8 cellular contexts compared by ENCODE assay signal in genomic region chr6:116564921-116565872, GRCh38. TPM values are rescaled to one million over a fixed set of nuclear protein-coding genes. Genes with fewer than 3 reads are reported as not detected.
A peak's percentile ranks its signal among the peaks of the same experiment; 100 is the strongest.
DNase-seq lines count a peak whose midpoint lies in the region; FAIRE-seq and TF ChIP-seq lines count a peak whose summit lies in the region.

No MANE protein-coding gene starts in this region.

- peak overlapping the region; percentile 73 for H3K9ac ChIP-seq in adipocyte (ENCODE audit: low read length)
- no peak overlapping the region for H3K9ac ChIP-seq in keratinocyte (ENCODE audit: control insufficient read depth, extremely low read depth, insufficient read depth, low read length)

- dilution Hi-C loops in keratinocyte (cut with MboI; ENCODE audit: extremely low pct_ligation_motif_present, low sequenced_read_pairs): no loop called here

- H3K4me2 ChIP-seq in keratinocyte (ENCODE audit: control insufficient read depth, extremely low read depth, insufficient read depth, low read depth, low read length): peak overlapping the region; percentile 11

- peak overlapping the region; percentile 44 for H2AFZ ChIP-seq in keratinocyte (ENCODE audit: control insufficient read depth, low read length)

- H3K4me3 Mint-ChIP-seq in stimulated activated naive CD8-positive, alpha-beta T cell treated with anti-CD3 and anti-CD28 coated beads, Interleukin-15, Interleukin-2, amounts not matched to agents 100 ng/mL and 50 ng/mL, for 24 hours: peak overlapping the region; percentile 21

- H4K20me1 ChIP-seq in keratinocyte (ENCODE audit: control insufficient read depth, extremely low read depth, insufficient read depth, low read length): no peaks in the 10 kb centered on the region

- H3K9me1 ChIP-seq in keratinocyte (ENCODE audit: control insufficient read depth, extremely low read depth, insufficient read depth, low read length): no peaks in the 10 kb centered on the region

- no peaks in the 10 kb centered on the region for H3K36me3 Mint-ChIP-seq in stimulated activated naive CD8-positive, alpha-beta T cell treated with anti-CD3 and anti-CD28 coated beads, Interleukin-15, Interleukin-2, amounts not matched to agents 100 ng/mL and 50 ng/mL, for 24 hours (ENCODE audit: low read depth)

- no peak for FAIRE-seq in keratinocyte (lab: Jason Lieb, UNC)

- peaks cover 7% of the 10 kb centered on the region for H3K27me3 Mint-ChIP-seq in stimulated activated naive CD8-positive, alpha-beta T cell treated with anti-CD3 and anti-CD28 coated beads, Interleukin-15, Interleukin-2, amounts not matched to agents 100 ng/mL and 50 ng/mL, for 24 hours

- peaks cover 20% of the 10 kb centered on the region for H3K4me1 ChIP-seq in adipocyte (ENCODE audit: control insufficient read depth, insufficient read depth, low read length)
- H3K4me1 ChIP-seq in keratinocyte (ENCODE audit: control insufficient read depth, extremely low read depth, insufficient read depth, low read length): peaks cover 17% of the 10 kb centered on the region

- H3K4me3 ChIP-seq in adipocyte (ENCODE audit: low read length) (peak overlapping the region; percentile 74), keratinocyte (ENCODE audit: control insufficient read depth in 2 of 3, extremely low read depth in 1 of 3, insufficient read depth in 2 of 3, low read depth in 1 of 3, low read length in 3 of 3) (peak overlapping the region in 1 of 3 experiments; percentile 4)

- no peaks in the 10 kb centered on the region for H3K9me3 Mint-ChIP-seq in stimulated activated naive CD8-positive, alpha-beta T cell treated with anti-CD3 and anti-CD28 coated beads, Interleukin-15, Interleukin-2, amounts not matched to agents 100 ng/mL and 50 ng/mL, for 24 hours

- H3K9me3 ChIP-seq in adipocyte (ENCODE audit: control insufficient read depth, low read length): no peaks in the 10 kb centered on the region
- H3K9me3 ChIP-seq in keratinocyte (ENCODE audit: control insufficient read depth, low read depth, low read length): no peaks in the 10 kb centered on the region

- peaks cover 26% of the 10 kb centered on the region for H3K4me1 Mint-ChIP-seq in stimulated activated naive CD8-positive, alpha-beta T cell treated with anti-CD3 and anti-CD28 coated beads, Interleukin-15, Interleukin-2, amounts not matched to agents 100 ng/mL and 50 ng/mL, for 24 hours (ENCODE audit: low read depth)

- no peak overlapping the region for H3K27ac ChIP-seq in keratinocyte (ENCODE audit: control insufficient read depth, insufficient read depth, low read length)

- H3K27ac Mint-ChIP-seq in stimulated activated naive CD8-positive, alpha-beta T cell treated with anti-CD3 and anti-CD28 coated beads, Interleukin-15, Interleukin-2, amounts not matched to agents 100 ng/mL and 50 ng/mL, for 24 hours: no peak overlapping the region

- DNase-seq in Kasumi-1 (lab: John Stamatoyannopoulos, UW): peak; percentile 36 to 38
- DNase-seq in adipocyte (ENCODE audit: low read depth): peak; percentile 55
- no peak for DNase-seq in keratinocyte (ENCODE audit: low read depth, low spot score)
- DNase-seq in NCI-H146 treated with DMSO at 0.1 percent for 48 hours (lab: John Stamatoyannopoulos, UW; ENCODE audit: unreplicated experiment): no peak
- DNase-seq in NCI-H187 treated with DMSO at 0.1 percent for 48 hours (lab: John Stamatoyannopoulos, UW): no peak
- no peak for DNase-seq in HPDE6-E6E7 (ENCODE audit: extremely low spot score)
- DNase-seq in activated gamma-delta T cell (lab: John Stamatoyannopoulos, UW): no peak

- H3K79me2 ChIP-seq in keratinocyte (ENCODE audit: control insufficient read depth, insufficient read depth, low read length): peaks cover 2% of the 10 kb centered on the region

- no peak for TF ChIP-seq CTCF in keratinocyte (optimal IDR thresholded peaks at IDR 0.05 in 1 of 3, IDR thresholded peaks at IDR 0.05 in 1 of 3, conservative IDR thresholded peaks at IDR 0.05 in 1 of 3; ENCODE audit: extremely low read depth in 1 of 3, insufficient read depth in 2 of 3, low read length in 3 of 3)

- H3K27me3 ChIP-seq in adipocyte (replicated peaks; ENCODE audit: control insufficient read depth, insufficient read depth, low read length): no peaks in the 10 kb centered on the region
- H3K27me3 ChIP-seq in keratinocyte (ENCODE audit: control insufficient read depth, extremely low read depth, insufficient read depth, low read length): no peaks in the 10 kb centered on the region

- no peaks in the 10 kb centered on the region for H3K36me3 ChIP-seq in adipocyte (ENCODE audit: control insufficient read depth, insufficient read depth, low read length, severe bottlenecking)
- no peaks in the 10 kb centered on the region for H3K36me3 ChIP-seq in keratinocyte (ENCODE audit: control insufficient read depth in 2 of 2, extremely low read depth in 1 of 2, insufficient read depth in 2 of 2, low read length in 2 of 2)

RNA-seq across cellular contexts. Expression of gene RWDD1, which starts 6.1 kb away (rescaled TPM):
- 35.9 to 61.7 TPM (median 41.7 TPM) in 3 replicates for polyA plus RNA-seq in keratinocyte
- polyA plus RNA-seq in keratinocyte (2011; ENCODE audit: low read depth): 152 TPM
- 42.8 and 65.6 TPM in 2 replicates for polyA plus RNA-seq in keratinocyte (2011; cell fraction: cytosol; rRNA removed)
- polyA plus RNA-seq in keratinocyte (2011; cell fraction: nucleus; rRNA removed): 7.3 and 12.5 TPM in 2 replicates
- 39.9 and 50.4 TPM in 2 replicates for polyA plus RNA-seq in keratinocyte (2012; ENCODE audit: low replicate concordance)
- polyA minus RNA-seq in keratinocyte: 10.5 to 18.3 TPM (median 15.6 TPM) in 3 replicates
- 19.4 TPM for polyA minus RNA-seq in keratinocyte (2011; cell fraction: cytosol; rRNA and poly(A)+ RNA removed)
- polyA minus RNA-seq in keratinocyte (2011; cell fraction: nucleus; rRNA and poly(A)+ RNA removed): 1.9 and 4.0 TPM in 2 replicates

RNA-seq across cellular contexts. Expression of gene CALHM4, which starts 11.6 kb away (rescaled TPM):
- 0.33 to 0.57 TPM (median 0.41 TPM) in 3 replicates for polyA plus RNA-seq in keratinocyte
- polyA plus RNA-seq in keratinocyte (2011; ENCODE audit: low read depth): not detected
- 0.60 and 0.69 TPM in 2 replicates for polyA plus RNA-seq in keratinocyte (2011; cell fraction: cytosol; rRNA removed)
- 0.64 and 1.1 TPM in 2 replicates for polyA plus RNA-seq in keratinocyte (2011; cell fraction: nucleus; rRNA removed)
- 0.31 TPM in 1 of 2 replicates, not detected in the other for polyA plus RNA-seq in keratinocyte (2012; ENCODE audit: low replicate concordance)
- 0.32 to 0.82 TPM in 2 of 3 replicates, not detected in the other for polyA minus RNA-seq in keratinocyte
- polyA minus RNA-seq in keratinocyte (2011; cell fraction: cytosol; rRNA and poly(A)+ RNA removed): not detected
- polyA minus RNA-seq in keratinocyte (2011; cell fraction: nucleus; rRNA and poly(A)+ RNA removed): 0.47 and 0.53 TPM in 2 replicates

RNA-seq across cellular contexts. Expression of gene TRAPPC3L, which starts 19.7 kb away (rescaled TPM):
- 0.19 to 0.31 TPM (median 0.28 TPM) in 3 replicates for polyA plus RNA-seq in keratinocyte
- not detected for polyA plus RNA-seq in keratinocyte (2011; ENCODE audit: low read depth)
- 0.47 and 0.58 TPM in 2 replicates for polyA plus RNA-seq in keratinocyte (2011; cell fraction: cytosol; rRNA removed)
- polyA plus RNA-seq in keratinocyte (2011; cell fraction: nucleus; rRNA removed): 0.20 and 0.61 TPM in 2 replicates
- polyA plus RNA-seq in keratinocyte (2012; ENCODE audit: low replicate concordance): 0.46 TPM in 1 of 2 replicates, not detected in the other
- polyA minus RNA-seq in keratinocyte: 0.35 TPM in 1 of 3 replicates, not detected in the others
- not detected for polyA minus RNA-seq in keratinocyte (2011; cell fraction: cytosol; rRNA and poly(A)+ RNA removed)
- polyA minus RNA-seq in keratinocyte (2011; cell fraction: nucleus; rRNA and poly(A)+ RNA removed): not detected in 2 replicates

RNA-seq across cellular contexts. Expression of gene RSPH4A, which starts 51.1 kb away (rescaled TPM):
- 0.10 to 0.12 TPM (median 0.11 TPM) in 3 replicates for polyA plus RNA-seq in keratinocyte
- 0.12 TPM for polyA plus RNA-seq in keratinocyte (2011; ENCODE audit: low read depth)
- polyA plus RNA-seq in keratinocyte (2011; cell fraction: cytosol; rRNA removed): 0.04 and 0.05 TPM in 2 replicates
- 0.20 and 0.25 TPM in 2 replicates for polyA plus RNA-seq in keratinocyte (2011; cell fraction: nucleus; rRNA removed)
- 0.07 TPM in 2 replicates for polyA plus RNA-seq in keratinocyte (2012; ENCODE audit: low replicate concordance)
- polyA minus RNA-seq in keratinocyte: 0.16 to 0.74 TPM in 2 of 3 replicates, not detected in the other
- not detected for polyA minus RNA-seq in keratinocyte (2011; cell fraction: cytosol; rRNA and poly(A)+ RNA removed)
- polyA minus RNA-seq in keratinocyte (2011; cell fraction: nucleus; rRNA and poly(A)+ RNA removed): 0.21 and 0.31 TPM in 2 replicates

RNA-seq across cellular contexts. Expression of gene CALHM5, which starts 53.8 kb away (rescaled TPM):
- polyA plus RNA-seq in keratinocyte: 0.80 to 2.9 TPM (median 0.94 TPM) in 3 replicates
- polyA plus RNA-seq in keratinocyte (2011; ENCODE audit: low read depth): 0.21 TPM
- 0.57 and 1.1 TPM in 2 replicates for polyA plus RNA-seq in keratinocyte (2011; cell fraction: cytosol; rRNA removed)
- polyA plus RNA-seq in keratinocyte (2011; cell fraction: nucleus; rRNA removed): 5.3 and 6.0 TPM in 2 replicates
- 0.38 and 0.87 TPM in 2 replicates for polyA plus RNA-seq in keratinocyte (2012; ENCODE audit: low replicate concordance)
- polyA minus RNA-seq in keratinocyte: 0.43 to 4.1 TPM (median 0.93 TPM) in 3 replicates
- polyA minus RNA-seq in keratinocyte (2011; cell fraction: cytosol; rRNA and poly(A)+ RNA removed): 0.77 TPM
- polyA minus RNA-seq in keratinocyte (2011; cell fraction: nucleus; rRNA and poly(A)+ RNA removed): 5.7 and 9.2 TPM in 2 replicates

Comparison
In these comparisons a context has a peak if more than half of its experiments do, and no peak if none do; other contexts are left out.
1. DNase-seq: peak in Kasumi-1 (2 of 2) and adipocyte (single experiment); none in keratinocyte (single experiment), NCI-H146 treated with DMSO at 0.1 percent for 48 hours (single experiment), NCI-H187 treated with DMSO at 0.1 percent for 48 hours (single experiment), HPDE6-E6E7 (single experiment) and activated gamma-delta T cell (single experiment).